In genomic region chr5:170247363-170247762, GRCh38 we compare ENCODE assay signal across 15 cellular contexts. TPM values are rescaled to one million over a fixed set of nuclear protein-coding genes. Genes with fewer than 3 reads are reported as not detected.
"Had no signal": no experiment of that assay in that cellular context is flagged by ENCODE, and none has a peak within 500 bp of the region (broad histone marks: within the 10 kb centered on the region; RNA-seq: fewer than 3 reads in every experiment).

No MANE protein-coding gene starts in this region.

- H3K9me3 Mint-ChIP-seq: stimulated activated naive B cell treated with anti-CD40 and anti-IgM and Interleukin-4, amounts not matched to agents 10 μg/mL and 1 μg/mL and 100 μg/mL, for 72 hours; type B pancreatic cell had no signal

- DNase-seq: activated CD4-positive, alpha-beta T cell treated with anti-CD3 and anti-CD28 coated beads for 4 hours; activated effector memory CD4-positive, alpha-beta T cell treated with anti-CD3 and anti-CD28 coated beads, Interleukin-2, amount 50 U/mL, for 16 hours; caudate nucleus; cortex of kidney; effector CD8-positive, alpha-beta T cell; midbrain; right cardiac atrium; SK-N-SH; stimulated activated CD4-positive, alpha-beta T cell treated with anti-CD3 and anti-CD28 coated beads, Interleukin-1b, Interleukin-23, amount 100 ng/mL, for 48 hours; stimulated activated naive B cell treated with anti-CD40 and anti-IgM and Interleukin-4, amounts not matched to agents 10 μg/mL and 1 μg/mL and 100 μg/mL, for 72 hours; T-helper 1 cell; WERI-Rb-1 had no signal

- H3K36me3 ChIP-seq: WERI-Rb-1 had no signal

- H3K9me3 ChIP-seq: SK-N-SH had no signal

- ATAC-seq: stimulated activated naive B cell treated with anti-CD40 and anti-IgM and Interleukin-4, amounts not matched to agents 10 μg/mL and 1 μg/mL and 100 μg/mL, for 72 hours had no signal

- H3K27me3 Mint-ChIP-seq: stimulated activated naive B cell treated with anti-CD40 and anti-IgM and Interleukin-4, amounts not matched to agents 10 μg/mL and 1 μg/mL and 100 μg/mL, for 72 hours had no signal

- H3K27ac ChIP-seq: WERI-Rb-1 had no signal

- H3K4me3 ChIP-seq: lung had no signal

- H3K27ac Mint-ChIP-seq: stimulated activated naive B cell treated with anti-CD40 and anti-IgM and Interleukin-4, amounts not matched to agents 10 μg/mL and 1 μg/mL and 100 μg/mL, for 72 hours; type B pancreatic cell had no signal

- H3K36me3 Mint-ChIP-seq: type B pancreatic cell had no signal

- H3K4me3 Mint-ChIP-seq: stimulated activated naive B cell treated with anti-CD40 and anti-IgM and Interleukin-4, amounts not matched to agents 10 μg/mL and 1 μg/mL and 100 μg/mL, for 72 hours; type B pancreatic cell had no signal

- H3K4me1 Mint-ChIP-seq: stimulated activated naive B cell treated with anti-CD40 and anti-IgM and Interleukin-4, amounts not matched to agents 10 μg/mL and 1 μg/mL and 100 μg/mL, for 72 hours had no signal

RNA-seq across cellular contexts. Expression of gene C5orf58, which starts 14.6 kb away (rescaled TPM):
- total RNA-seq: lung, posterior vena cava had no signal
